Comparison of ENCODE assay signal across 10 cellular contexts in the genomic region with DNA sequence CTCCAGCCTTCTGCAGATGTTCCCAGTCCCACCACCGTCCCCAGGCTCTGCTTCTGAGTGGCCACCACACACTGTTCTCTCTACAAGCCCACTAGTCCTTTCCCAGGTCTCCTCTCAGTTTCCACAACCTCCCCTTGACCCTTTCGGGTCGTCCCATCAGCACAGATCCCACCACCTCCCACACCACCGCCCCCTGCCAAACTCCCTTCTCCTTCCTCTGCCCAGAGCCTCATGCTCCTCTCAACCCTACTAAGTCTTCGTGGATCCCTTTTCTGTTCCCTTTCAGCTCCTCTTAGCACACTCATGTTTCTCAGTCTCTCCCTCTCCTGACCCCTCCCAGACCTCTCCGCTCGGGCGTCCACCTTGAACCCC. TPM values are rescaled to one million over a fixed set of nuclear protein-coding genes. Genes with fewer than 3 reads are reported as not detected.
A peak's percentile ranks its signal among the peaks of the same experiment; 100 is the strongest.
DNase-seq lines count a peak whose midpoint lies in the region; ATAC-seq and TF ChIP-seq lines count a peak whose summit lies in the region.
"Had no signal": no experiment of that assay in that cellular context is flagged by ENCODE, and none has a peak within 500 bp of the region (broad histone marks: within the 10 kb centered on the region; RNA-seq: fewer than 3 reads in every experiment).

No MANE protein-coding gene starts in this region.

- no peaks in the 10 kb centered on the region for H3K9me3 Mint-ChIP-seq in activated T-cell treated with anti-CD3 and anti-CD28 coated beads, Interleukin-2, amount 50 U/mL, for 4 hours

- TF ChIP-seq RAD21 in liver (IDR thresholded peaks at IDR 0.05) = no peak

- ATAC-seq in activated T-cell treated with anti-CD3 and anti-CD28 coated beads, Interleukin-2, amount 50 U/mL, for 4 hours = no peak
- no peak for ATAC-seq in foreskin keratinocyte

- H3K36me3 ChIP-seq in adipocyte (ENCODE audit: control insufficient read depth, insufficient read depth, low read length, severe bottlenecking) (no peaks in the 10 kb centered on the region), liver (ENCODE audit: control insufficient read depth in 4 of 4, insufficient read depth in 3 of 4, low read depth in 1 of 4, low read length in 3 of 4) (peaks cover 0 to 2% (median 0%) of the 10 kb centered on the region in 4 donors), thymus (ENCODE audit: control insufficient read depth, insufficient read depth) (peaks cover 23% of the 10 kb centered on the region)

- H3K36me3 Mint-ChIP-seq in activated T-cell treated with anti-CD3 and anti-CD28 coated beads, Interleukin-2, amount 50 U/mL, for 4 hours (ENCODE audit: insufficient read depth) = no peaks in the 10 kb centered on the region

- DNase-seq in activated T-cell treated with anti-CD3 and anti-CD28 coated beads, Interleukin-2, amount 50 U/mL, for 4 hours = no peak
- DNase-seq in activated T-cell treated with anti-CD3 and anti-CD28 coated beads, Interleukin-2, amount 50 U/mL, for 1 hour = no peak
- DNase-seq in adipocyte (ENCODE audit: low read depth) (no peak), foreskin keratinocyte (no peak), iPS-NIHi11 (ENCODE audit: low spot score) (no peak)
- no peak for DNase-seq in stimulated activated CD4-positive, alpha-beta T cell treated with anti-CD3 and anti-CD28 coated beads, Interleukin-12 subunit alpha, Interleukin-12 subunit beta, amount 100 ng/mL, for 4 hours
- DNase-seq: NCI-H1105 had no signal

- H3K27ac ChIP-seq in liver (ENCODE audit: low read depth in 1 of 2, low read length in 2 of 2) (peak overlapping the region; percentile 85 to 87), thymus (ENCODE audit: low read depth) (no peak overlapping the region), foreskin keratinocyte (no peak overlapping the region)

- WGBS in liver = 27% methylated on average over 8 of the region's 8 CpGs
- 87% methylated on average over 8 of the region's 8 CpGs for WGBS in thymus

- no peaks in the 10 kb centered on the region for H3K27me3 ChIP-seq in adipocyte (replicated peaks; ENCODE audit: control insufficient read depth, insufficient read depth, low read length)
- H3K27me3 ChIP-seq in liver (ENCODE audit: control insufficient read depth in 4 of 4, insufficient read depth in 4 of 4, low read length in 3 of 4) = no peaks in the 10 kb centered on the region
- no peaks in the 10 kb centered on the region for H3K27me3 ChIP-seq in thymus (ENCODE audit: control insufficient read depth, insufficient read depth)
- no peaks in the 10 kb centered on the region for H3K27me3 ChIP-seq in foreskin keratinocyte

- H3K4me3 Mint-ChIP-seq in activated T-cell treated with anti-CD3 and anti-CD28 coated beads, Interleukin-2, amount 50 U/mL, for 4 hours = peak overlapping the region; percentile 99

- peak overlapping the region; percentile 100 for H3K9ac ChIP-seq in adipocyte (ENCODE audit: low read length)
- H3K9ac ChIP-seq in liver (ENCODE audit: low read depth in 1 of 2, low read length in 2 of 2) = peak overlapping the region in 1 of 2 donors; percentile 69

- peaks cover 48% of the 10 kb centered on the region for H3K4me1 ChIP-seq in adipocyte (ENCODE audit: control insufficient read depth, insufficient read depth, low read length)
- peaks cover 21 to 67% (median 52%) of the 10 kb centered on the region in 4 donors for H3K4me1 ChIP-seq in liver (ENCODE audit: control insufficient read depth in 4 of 4, insufficient read depth in 4 of 4, low read length in 3 of 4)
- peaks cover 41% of the 10 kb centered on the region for H3K4me1 ChIP-seq in thymus (ENCODE audit: control insufficient read depth, insufficient read depth, low read length)
- H3K4me1 ChIP-seq in foreskin keratinocyte = peaks cover 21% of the 10 kb centered on the region

- H3K4me1 Mint-ChIP-seq in activated T-cell treated with anti-CD3 and anti-CD28 coated beads, Interleukin-2, amount 50 U/mL, for 4 hours (ENCODE audit: low read depth) = peaks cover 79% of the 10 kb centered on the region

- TF ChIP-seq CTCF in liver (IDR thresholded peaks at IDR 0.05; ENCODE audit: low read depth, low read length, missing input control) (no peak), foreskin keratinocyte (conservative IDR thresholded peaks at IDR 0.05) (no peak)

- H3K9me3 ChIP-seq in adipocyte (ENCODE audit: control insufficient read depth, low read length) (no peaks in the 10 kb centered on the region), liver (ENCODE audit: control insufficient read depth in 4 of 4, low read length in 3 of 4) (no peaks in the 10 kb centered on the region), thymus (ENCODE audit: control insufficient read depth) (no peaks in the 10 kb centered on the region)

- no peaks in the 10 kb centered on the region for H3K27me3 Mint-ChIP-seq in activated T-cell treated with anti-CD3 and anti-CD28 coated beads, Interleukin-2, amount 50 U/mL, for 4 hours (ENCODE audit: low read depth)

- H3K4me3 ChIP-seq in adipocyte (ENCODE audit: low read length) = peak overlapping the region; percentile 100
- H3K4me3 ChIP-seq in liver (ENCODE audit: low read depth in 1 of 3, low read length in 3 of 3) = peak overlapping the region; percentile 67 to 100 (median 72)
- H3K4me3 ChIP-seq in thymus (ENCODE audit: low read length) = peak overlapping the region; percentile 1

TF ChIP-seq in liver, 16 proteins besides CTCF, POLR2A, EP300 and RAD21:
- TF ChIP-seq MAX (IDR thresholded peaks at IDR 0.05) = no peak
- no peak for TF ChIP-seq GABPA (IDR thresholded peaks at IDR 0.05 in 1 of 2, conservative IDR thresholded peaks at IDR 0.05 in 1 of 2)
- no peak for TF ChIP-seq ATF3 (IDR thresholded peaks at IDR 0.05)
- no peak for TF ChIP-seq ZBTB33 (IDR thresholded peaks at IDR 0.05)
- TF ChIP-seq EGR1 (IDR thresholded peaks at IDR 0.05; ENCODE audit: low read depth in 2 of 2) = no peak
- no peak for TF ChIP-seq YY1 (IDR thresholded peaks at IDR 0.05)
- no peak for TF ChIP-seq FOXA1 (IDR thresholded peaks at IDR 0.05)
- peak in 1 of 2 donors; percentile 2 for TF ChIP-seq RXRA (IDR thresholded peaks at IDR 0.05)
- no peak for TF ChIP-seq HNF4G (IDR thresholded peaks at IDR 0.05)

RNA-seq across cellular contexts. Expression of gene NAPA, which starts 1.9 kb away (rescaled TPM):
- total RNA-seq in activated T-cell treated with anti-CD3 and anti-CD28 coated beads, Interleukin-2, amount 50 U/mL, for 4 hours = 100 to 1,000 TPM in 2 of 3 donors, 10 to 100 TPM in 1; 94.5 to 106 (median 106) TPM
- total RNA-seq in liver (100 to 1,000 TPM in 1 of 2 donors, 10 to 100 TPM in 1; 73.4 to 116 TPM), foreskin keratinocyte (71.7 and 74.2 TPM in 2 replicates)
- polyA plus RNA-seq in liver (100 to 1,000 TPM; 125 to 132 TPM), thymus (89.2 TPM), foreskin keratinocyte (99.5 and 99.6 TPM in 2 replicates)

RNA-seq across cellular contexts. Expression of gene KPTN, which starts 28.9 kb away (rescaled TPM):
- 10 to 100 TPM; 12.3 to 17.4 (median 14.9) TPM for total RNA-seq in activated T-cell treated with anti-CD3 and anti-CD28 coated beads, Interleukin-2, amount 50 U/mL, for 4 hours
- total RNA-seq in liver (1 to 10 TPM; 2.3 to 3.6 TPM), foreskin keratinocyte (8.3 and 9.6 TPM in 2 replicates)
- polyA plus RNA-seq in liver (1 to 10 TPM; 4.4 to 6.0 TPM), thymus (32.2 TPM), foreskin keratinocyte (11.2 and 11.8 TPM in 2 replicates)

RNA-seq across cellular contexts. Expression of gene SLC8A2, which starts 41.2 kb away (rescaled TPM):
- under 1 TPM in 1 of 3 donors, not detected in 2; 0.05 TPM for total RNA-seq in activated T-cell treated with anti-CD3 and anti-CD28 coated beads, Interleukin-2, amount 50 U/mL, for 4 hours
- total RNA-seq in liver (under 1 TPM in 1 of 2 donors, not detected in 1; 0.25 TPM), foreskin keratinocyte (0.07 and 0.34 TPM in 2 replicates)
- polyA plus RNA-seq in liver (under 1 TPM in 1 of 2 donors, not detected in 1; 0.01 TPM), thymus (0.16 TPM), foreskin keratinocyte (0.04 and 0.09 TPM in 2 replicates)
- total RNA-seq: activated CD8-positive, alpha-beta memory T cell treated with anti-CD3 and anti-CD28 coated beads for 36 hours had no signal

Comparison
In these comparisons a context has a peak if more than half of its experiments do, and no peak if none do; other contexts are left out.
1. H3K4me3 ChIP-seq: peak in every context shown above with its lines; median percentile 100 in adipocyte; 72 in liver; 1 in thymus.
2. H3K27ac ChIP-seq: peak in liver (2 of 2); none in thymus (single experiment) and foreskin keratinocyte (single experiment).